In genomic region chr3:25266677-25267076, GRCh38 we compare ENCODE assay signal across 21 cellular contexts.
"Had no signal": no experiment of that assay in that cellular context is flagged by ENCODE, and none has a peak within 500 bp of the region (broad histone marks: within the 10 kb centered on the region; RNA-seq: fewer than 3 reads in every experiment).

No MANE protein-coding gene starts in this region.

- H3K27ac ChIP-seq: dorsolateral prefrontal cortex, epithelial cell of prostate, foreskin keratinocyte, heart left ventricle, prostate gland, right atrium auricular region, upper lobe of right lung had no signal

- H3K27me3 ChIP-seq: ascending aorta, dorsolateral prefrontal cortex, foreskin keratinocyte, heart left ventricle, right atrium auricular region, upper lobe of right lung had no signal

- H3K4me1 ChIP-seq: ascending aorta, foreskin keratinocyte, heart left ventricle, right atrium auricular region, upper lobe of right lung had no signal

- DNase-seq: activated CD4-positive, alpha-beta T cell treated with anti-CD3 and anti-CD28 coated beads, Interleukin-2, amount 10 ng/mL, durations not matched to agents 7 days and 5 days; activated CD8-positive, alpha-beta memory T cell treated with anti-CD3 and anti-CD28 coated beads, Interleukin-2, amount 50 U/mL, for 4 hours; activated CD8-positive, alpha-beta T cell treated with anti-CD3 and anti-CD28 coated beads, Interleukin-2, amount 10 ng/mL, durations not matched to agents 7 days and 5 days; activated naive CD4-positive, alpha-beta T cell treated with anti-CD3 and anti-CD28 coated beads, Interleukin-2, amount 10 ng/mL, durations not matched to agents 7 days and 5 days; activated naive CD8-positive, alpha-beta T cell treated with anti-CD3 and anti-CD28 coated beads, Interleukin-2, amount 50 U/mL, for 24 hours; activated T-cell treated with anti-CD3 and anti-CD28 coated beads, Interleukin-2, amount 50 U/mL, for 4 hours; dorsolateral prefrontal cortex; endodermal cell; foreskin keratinocyte; heart left ventricle; immature natural killer cell; occipital lobe; stimulated activated CD4-positive, alpha-beta T cell treated with anti-CD3 and anti-CD28 coated beads, Interleukin-2, amount 100 ng/mL, for 24 hours; T-helper 1 cell; T1000; upper lobe of right lung had no signal

- ATAC-seq: activated CD8-positive, alpha-beta T cell treated with anti-CD3 and anti-CD28 coated beads, Interleukin-2, amount 10 ng/mL, durations not matched to agents 7 days and 5 days; activated naive CD8-positive, alpha-beta T cell treated with anti-CD3 and anti-CD28 coated beads, Interleukin-2, amount 50 U/mL, for 24 hours; activated T-cell treated with anti-CD3 and anti-CD28 coated beads, Interleukin-2, amount 50 U/mL, for 4 hours; foreskin keratinocyte; heart left ventricle; natural killer cell treated with Interleukin-12 subunit alpha and Interleukin-12 subunit beta and Interleukin-15 and Interleukin-18, amount 100 ng/mL, for 72 hours; upper lobe of right lung had no signal

- H3K36me3 ChIP-seq: ascending aorta, heart left ventricle, prostate gland, right atrium auricular region, upper lobe of right lung had no signal

- H3K4me3 ChIP-seq: ascending aorta, dorsolateral prefrontal cortex, heart left ventricle, prostate gland, right atrium auricular region, upper lobe of right lung had no signal

- H3K9me3 ChIP-seq: ascending aorta, heart left ventricle, prostate gland, right atrium auricular region, upper lobe of right lung had no signal
